14 cellular contexts compared by ENCODE assay signal in genomic region chr5:119361723-119362122, GRCh38. TPM values are rescaled to one million over a fixed set of nuclear protein-coding genes. Genes with fewer than 3 reads are reported as not detected.
DNase-seq lines count a peak whose midpoint lies in the region; ATAC-seq and TF ChIP-seq lines count a peak whose summit lies in the region.
"Had no signal": no experiment of that assay in that cellular context is flagged by ENCODE, and none has a peak within 500 bp of the region (broad histone marks: within the 10 kb centered on the region; RNA-seq: fewer than 3 reads in every experiment).

No MANE protein-coding gene starts in this region.

- intact Hi-C loops in activated T-helper 1 cell treated with anti-CD3 and anti-CD28 coated beads, Interleukin-12 subunit alpha, Interleukin-12 subunit beta, Interleukin-2, Interleukin-4 antibody, amounts not matched to agents 30 ng/mL and 10 ng/mL and 1 ng/mL, durations not matched to agents 14 hours and 24 hours and 36 hours (cut with micrococcal nuclease), result no loop called here
- intact Hi-C loops in lower lobe of right lung (cut with DNase I) (no loop called here), transverse colon (cut with DNase I; ENCODE audit: low total_unique reads) (no loop called here)

- no peak for DNase-seq in activated T-cell treated with anti-CD3 and anti-CD28 coated beads, Interleukin-2, amount 50 U/mL, for 4 hours
- no peak for DNase-seq in activated T-cell treated with anti-CD3 and anti-CD28 coated beads, Interleukin-2, amount 50 U/mL, for 1 hour
- no peak for DNase-seq in activated T-helper 1 cell treated with anti-CD3 and anti-CD28 coated beads, Interleukin-12 subunit alpha, Interleukin-12 subunit beta, Interleukin-2, Interleukin-4 antibody, amounts not matched to agents 30 ng/mL and 10 ng/mL and 1 ng/mL, durations not matched to agents 14 hours and 24 hours and 36 hours (ENCODE audit: low spot score)
- DNase-seq in lower lobe of right lung, result no peak
- DNase-seq in transverse colon, result no peak
- DNase-seq in globus pallidus (ENCODE audit: low spot score), result no peak
- DNase-seq: activated gamma-delta T cell, heart left ventricle, NCI-H1417, right lobe of liver had no signal

- no peaks in the 10 kb centered on the region for H3K9me3 ChIP-seq in lower lobe of right lung
- H3K9me3 ChIP-seq in thymus (ENCODE audit: control insufficient read depth), result no peaks in the 10 kb centered on the region
- H3K9me3 ChIP-seq in transverse colon, result no peaks in the 10 kb centered on the region
- H3K9me3 ChIP-seq: heart left ventricle, right lobe of liver had no signal

- H3K27ac ChIP-seq in lower lobe of right lung (peak overlapping the region; percentile 22), thymus (ENCODE audit: low read depth) (peak overlapping the region; percentile 33), transverse colon (no peak overlapping the region)
- H3K27ac ChIP-seq: right lobe of liver had no signal

- peak overlapping the region; percentile 81 for H3K27ac Mint-ChIP-seq in activated T-helper 1 cell treated with anti-CD3 and anti-CD28 coated beads, Interleukin-12 subunit alpha, Interleukin-12 subunit beta, Interleukin-2, Interleukin-4 antibody, amounts not matched to agents 30 ng/mL and 10 ng/mL and 1 ng/mL, durations not matched to agents 14 hours and 24 hours and 36 hours

- 91% methylated on average over 1 of the region's 1 CpG for WGBS in thymus
- 80% methylated on average over 1 of the region's 1 CpG; no CpG with 5 or more reads in 1 of the 2 donors for WGBS in transverse colon (ENCODE audit: low coverage in 1 of 2), 2 donors

- in situ Hi-C loops in transverse colon (cut with MboI; ENCODE audit: low pct_ligation_motif_present in 1 of 4, low pct_unique_long_range_greater_than_20kb in 1 of 4, low sequenced_read_pairs in 3 of 4), result no loop called here

- H3K27me3 Mint-ChIP-seq in activated T-cell treated with anti-CD3 and anti-CD28 coated beads, Interleukin-2, amount 50 U/mL, for 4 hours (ENCODE audit: low read depth), result no peaks in the 10 kb centered on the region
- H3K27me3 Mint-ChIP-seq in activated T-helper 1 cell treated with anti-CD3 and anti-CD28 coated beads, Interleukin-12 subunit alpha, Interleukin-12 subunit beta, Interleukin-2, Interleukin-4 antibody, amounts not matched to agents 30 ng/mL and 10 ng/mL and 1 ng/mL, durations not matched to agents 14 hours and 24 hours and 36 hours (ENCODE audit: insufficient read depth), result no peaks in the 10 kb centered on the region

- H3K4me3 ChIP-seq in lower lobe of right lung (no peak overlapping the region), thymus (ENCODE audit: low read length) (no peak overlapping the region), transverse colon (no peak overlapping the region)
- H3K4me3 ChIP-seq: heart left ventricle, right lobe of liver had no signal

- no peaks in the 10 kb centered on the region for H3K27me3 ChIP-seq in lower lobe of right lung (ENCODE audit: low read depth)
- no peaks in the 10 kb centered on the region for H3K27me3 ChIP-seq in thymus (ENCODE audit: control insufficient read depth, insufficient read depth)
- H3K27me3 ChIP-seq in transverse colon, result no peaks in the 10 kb centered on the region
- H3K27me3 ChIP-seq: heart left ventricle, right lobe of liver had no signal

- TF ChIP-seq CTCF in lower lobe of right lung (IDR thresholded peaks at IDR 0.05), result no peak
- TF ChIP-seq CTCF in transverse colon (IDR thresholded peaks at IDR 0.05), result no peak

- ATAC-seq in activated T-cell treated with anti-CD3 and anti-CD28 coated beads, Interleukin-2, amount 50 U/mL, for 4 hours, result no peak
- ATAC-seq in lower lobe of right lung (no peak), GM18870 (IDR thresholded peaks at IDR 0.05; ENCODE audit: unreplicated experiment) (no peak)
- ATAC-seq: activated CD4-positive, CD25-positive, alpha-beta regulatory T cell treated with anti-CD3 and anti-CD28 coated beads, Interleukin-2, amount 50 U/mL, for 24 hours; heart left ventricle; left lobe of liver; right lobe of liver had no signal

- H3K4me1 Mint-ChIP-seq in activated T-cell treated with anti-CD3 and anti-CD28 coated beads, Interleukin-2, amount 50 U/mL, for 4 hours (ENCODE audit: low read depth), result peaks cover 81% of the 10 kb centered on the region
- peaks cover 95% of the 10 kb centered on the region for H3K4me1 Mint-ChIP-seq in activated T-helper 1 cell treated with anti-CD3 and anti-CD28 coated beads, Interleukin-12 subunit alpha, Interleukin-12 subunit beta, Interleukin-2, Interleukin-4 antibody, amounts not matched to agents 30 ng/mL and 10 ng/mL and 1 ng/mL, durations not matched to agents 14 hours and 24 hours and 36 hours (ENCODE audit: low read depth)

- peak overlapping the region; percentile 100 for H3K4me3 Mint-ChIP-seq in activated T-cell treated with anti-CD3 and anti-CD28 coated beads, Interleukin-2, amount 50 U/mL, for 4 hours
- H3K4me3 Mint-ChIP-seq in activated T-helper 1 cell treated with anti-CD3 and anti-CD28 coated beads, Interleukin-12 subunit alpha, Interleukin-12 subunit beta, Interleukin-2, Interleukin-4 antibody, amounts not matched to agents 30 ng/mL and 10 ng/mL and 1 ng/mL, durations not matched to agents 14 hours and 24 hours and 36 hours, result peak overlapping the region; percentile 73

- H3K9me3 Mint-ChIP-seq in activated T-cell treated with anti-CD3 and anti-CD28 coated beads, Interleukin-2, amount 50 U/mL, for 4 hours, result peaks cover 4% of the 10 kb centered on the region
- H3K9me3 Mint-ChIP-seq in activated T-helper 1 cell treated with anti-CD3 and anti-CD28 coated beads, Interleukin-12 subunit alpha, Interleukin-12 subunit beta, Interleukin-2, Interleukin-4 antibody, amounts not matched to agents 30 ng/mL and 10 ng/mL and 1 ng/mL, durations not matched to agents 14 hours and 24 hours and 36 hours, result peaks cover 3% of the 10 kb centered on the region

- peaks cover 87% of the 10 kb centered on the region for H3K36me3 Mint-ChIP-seq in activated T-cell treated with anti-CD3 and anti-CD28 coated beads, Interleukin-2, amount 50 U/mL, for 4 hours (ENCODE audit: insufficient read depth)
- peaks cover 91% of the 10 kb centered on the region for H3K36me3 Mint-ChIP-seq in activated T-helper 1 cell treated with anti-CD3 and anti-CD28 coated beads, Interleukin-12 subunit alpha, Interleukin-12 subunit beta, Interleukin-2, Interleukin-4 antibody, amounts not matched to agents 30 ng/mL and 10 ng/mL and 1 ng/mL, durations not matched to agents 14 hours and 24 hours and 36 hours (ENCODE audit: low read depth)

- no peaks in the 10 kb centered on the region for H3K36me3 ChIP-seq in lower lobe of right lung
- H3K36me3 ChIP-seq in thymus (ENCODE audit: control insufficient read depth, insufficient read depth), result peaks cover 9% of the 10 kb centered on the region
- H3K36me3 ChIP-seq in transverse colon, result no peaks in the 10 kb centered on the region
- H3K36me3 ChIP-seq: heart left ventricle, right lobe of liver had no signal

- TF ChIP-seq EP300 in transverse colon (IDR thresholded peaks at IDR 0.05; ENCODE audit: low read depth), result no peak

- H3K4me1 ChIP-seq in lower lobe of right lung (peaks cover 51% of the 10 kb centered on the region), thymus (ENCODE audit: control insufficient read depth, insufficient read depth, low read length) (peaks cover 11% of the 10 kb centered on the region), transverse colon (peaks cover 0 to 45% (median 7%) of the 10 kb centered on the region in 4 donors)

- no peak for TF ChIP-seq POLR2A in transverse colon (IDR thresholded peaks at IDR 0.05)

RNA-seq across cellular contexts. Expression of gene TNFAIP8, which starts 5.9 kb away (rescaled TPM):
- 100 to 1,000 TPM; 275 to 314 (median 282) TPM for total RNA-seq in activated T-cell treated with anti-CD3 and anti-CD28 coated beads, Interleukin-2, amount 50 U/mL, for 4 hours
- total RNA-seq in activated T-helper 1 cell treated with anti-CD3 and anti-CD28 coated beads, Interleukin-12 subunit alpha, Interleukin-12 subunit beta, Interleukin-2, Interleukin-4 antibody, amounts not matched to agents 30 ng/mL and 10 ng/mL and 1 ng/mL, durations not matched to agents 14 hours and 24 hours and 36 hours, result 214 and 219 TPM in 2 replicates
- total RNA-seq in lower lobe of right lung (29.5 TPM), transverse colon (10 to 100 TPM in 3 of 4 donors, 1 to 10 TPM in 1; 9.8 to 28.1 (median 22.5) TPM)
- 94.1 TPM for polyA plus RNA-seq in thymus

Comparison
In these comparisons a context has a peak if more than half of its experiments do, and no peak if none do; other contexts are left out.
1. H3K27ac ChIP-seq: peak in lower lobe of right lung (single experiment) and thymus (single experiment); none in transverse colon (0 of 4).